ENCODE assay signal across 8 cellular contexts in genomic region chr7:101085000-101085948, GRCh38. TPM values are rescaled to one million over a fixed set of nuclear protein-coding genes. Genes with fewer than 3 reads are reported as not detected.
DNase-seq lines count a peak whose midpoint lies in the region; FAIRE-seq and TF ChIP-seq lines count a peak whose summit lies in the region.

TRIM56 (plus strand) TSS chr7:101085481; CDS start chr7:101087313, 1,832 bp downstream.

- TF ChIP-seq CTCF in adrenal gland (IDR thresholded peaks at IDR 0.05) (peak in 1 of 6 experiments; percentile 5), left ventricle myocardium inferior (IDR thresholded peaks at IDR 0.05; ENCODE audit: borderline replicate concordance) (no peak)

- H3K27me3 ChIP-seq in HAP-1 (ENCODE audit: low read depth) = no peaks in the 10 kb centered on the region
- no peaks in the 10 kb centered on the region for H3K27me3 ChIP-seq in adrenal gland
- no peaks in the 10 kb centered on the region for H3K27me3 ChIP-seq in left ventricle myocardium inferior (ENCODE audit: low read depth)

- no peaks in the 10 kb centered on the region for H3K9me3 ChIP-seq in HAP-1
- H3K9me3 ChIP-seq in adrenal gland (replicated peaks in 1 of 3) = no peaks in the 10 kb centered on the region
- no peaks in the 10 kb centered on the region for H3K9me3 ChIP-seq in left ventricle myocardium inferior (replicated peaks)

- in situ Hi-C loops in G401 (cut with HindIII; ENCODE audit: low sequenced_read_pairs) = no loop called here
- in situ Hi-C loops in HAP-1 (cut with MboI; ENCODE audit: low sequenced_read_pairs) = no loop called here

- peak within 1 kb of the TSS; percentile 51 for H3K4me3 ChIP-seq in HAP-1
- H3K4me3 ChIP-seq in adrenal gland = peak within 1 kb of the TSS in 3 of 4 donors; percentile 69 to 85 (median 82)
- H3K4me3 ChIP-seq in left ventricle myocardium inferior = peak within 1 kb of the TSS; percentile 92

- H3K27ac ChIP-seq in adrenal gland (peak within 1 kb of the TSS; percentile 83 to 96 (median 95)), left ventricle myocardium inferior (replicated peaks) (peak within 1 kb of the TSS; percentile 97)

- TF ChIP-seq POLR2A in adrenal gland (IDR thresholded peaks at IDR 0.05) = peak in 1 of 2 donors; percentile 60

- H3K36me3 ChIP-seq in HAP-1 (replicated peaks) (peaks cover 6% of the 10 kb centered on the region; the same call in 1 of the 2 replicates), adrenal gland (replicated peaks in 1 of 2) (peaks cover 0 to 29% of the 10 kb centered on the region in 2 donors), left ventricle myocardium inferior (peaks cover 31% of the 10 kb centered on the region)

- peak; percentile 97 for FAIRE-seq in urothelium cell line (lab: Jason Lieb, UNC)

- intact Hi-C loops in adrenal gland (cut with DNase I) = no loop called here
- intact Hi-C loops in left ventricle myocardium inferior (cut with micrococcal nuclease) = no loop called here

- 1 to 3% (median 2%) methylated on average over 14 to 28 of the region's 28 CpGs for WGBS in adrenal gland, 4 donors

- peaks cover 4% of the 10 kb centered on the region for H3K4me1 ChIP-seq in HAP-1
- peaks cover 11 to 21% of the 10 kb centered on the region in 2 donors for H3K4me1 ChIP-seq in adrenal gland (replicated peaks in 1 of 2)
- H3K4me1 ChIP-seq in left ventricle myocardium inferior = peaks cover 50% of the 10 kb centered on the region

- DNase-seq in G401 (ENCODE audit: low spot score) = peak; percentile 12
- DNase-seq in HAP-1 (ENCODE audit: low spot score in 2 of 2) = peak; percentile 68 to 89
- peak; percentile 70 for DNase-seq in MV-4-11 (lab: John Stamatoyannopoulos, UW)
- peak; percentile 56 to 87 (median 68) for DNase-seq in T-helper 1 cell
- peak; percentile 87 to 94 (median 90) for DNase-seq in adrenal gland
- DNase-seq in left ventricle myocardium inferior = peak; percentile 89
- DNase-seq in putamen (ENCODE audit: low spot score) = peak; percentile 60
- DNase-seq in urothelium cell line (ENCODE audit: low spot score) = peak; percentile 97

RNA-seq across cellular contexts. Expression of gene TRIM56, which starts in this region (rescaled TPM):
- total RNA-seq in G401 (2014; rRNA removed; shearing (Covaris generic)) = 5.6 and 9.9 TPM in 2 replicates
- 10 to 100 TPM; 21.3 to 57.3 (median 33.5) TPM for total RNA-seq in adrenal gland
- polyA plus RNA-seq in adrenal gland = 10 to 100 TPM in 2 of 3 donors, 1 to 10 TPM in 1; 8.3 to 24.1 (median 16.3) TPM
- total RNA-seq in left ventricle myocardium inferior = 17.0 TPM

Comparison
In these comparisons a context has a peak if more than half of its experiments do, and no peak if none do; other contexts are left out.
1. Peak in every context shown above with its lines: DNase-seq, H3K4me3 ChIP-seq and H3K27ac ChIP-seq.
2. DNase-seq: peak in every context shown above with its lines; median percentile 97 in urothelium cell line; 90 in adrenal gland; 89 in left ventricle myocardium inferior; 78 in HAP-1; 70 in MV-4-11; 68 in T-helper 1 cell; 60 in putamen; 12 in G401.